Comparison of ENCODE assay signal across 22 cellular contexts in genomic region chr18:79940814-79941472, GRCh38. TPM values are rescaled to one million over a fixed set of nuclear protein-coding genes. Genes with fewer than 3 reads are reported as not detected.
DNase-seq lines count a peak whose midpoint lies in the region; ATAC-seq, FAIRE-seq and TF ChIP-seq lines count a peak whose summit lies in the region.
"Had no signal": no experiment of that assay in that cellular context is flagged by ENCODE, and none has a peak within 500 bp of the region (broad histone marks: within the 10 kb centered on the region; RNA-seq: fewer than 3 reads in every experiment).

No MANE protein-coding gene starts in this region.

- H3K27me3 ChIP-seq in colonic mucosa: no peaks in the 10 kb centered on the region
- no peaks in the 10 kb centered on the region for H3K27me3 ChIP-seq in transverse colon
- no peaks in the 10 kb centered on the region for H3K27me3 ChIP-seq in small intestine (ENCODE audit: control insufficient read depth in 2 of 2, insufficient read depth in 2 of 2, low read length in 2 of 2)
- H3K27me3 ChIP-seq: body of pancreas, tibial artery had no signal

- ATAC-seq in HG02623 (IDR thresholded peaks at IDR 0.05; ENCODE audit: unreplicated experiment) (no peak), GM19467 (IDR thresholded peaks at IDR 0.05; ENCODE audit: unreplicated experiment) (no peak)
- ATAC-seq: body of pancreas; stimulated activated naive B cell treated with anti-CD40 and anti-IgM and Interleukin-4, amounts not matched to agents 10 μg/mL and 1 μg/mL and 100 μg/mL, for 72 hours had no signal

- no peak for TF ChIP-seq EP300 in transverse colon (IDR thresholded peaks at IDR 0.05; ENCODE audit: low read depth)

- intact Hi-C loops in colonic mucosa (cut with DNase I): loop anchor here (10.0 kb wide), 2 partner anchors 94 to 204 kb away; partner anchors contain the start of gene RBFA
- intact Hi-C loops in transverse colon (cut with DNase I; ENCODE audit: low total_unique reads): no loop called here

- peak overlapping the region in 1 of 2 donors; percentile 59 for H3K9ac ChIP-seq in colonic mucosa (ENCODE audit: low read depth in 2 of 2, low read length in 2 of 2)
- H3K9ac ChIP-seq: SK-N-SH had no signal

- H3K36me3 ChIP-seq in colonic mucosa (peaks cover 4% of the 10 kb centered on the region), transverse colon (peaks cover 0 to 13% (median 2%) of the 10 kb centered on the region in 4 donors), small intestine (ENCODE audit: control insufficient read depth in 2 of 2, insufficient read depth in 2 of 2, low read length in 2 of 2) (peaks cover 0 to 5% of the 10 kb centered on the region in 2 donors)

- no peak for TF ChIP-seq CTCF in colonic mucosa (IDR thresholded peaks at IDR 0.05)
- TF ChIP-seq CTCF in transverse colon (IDR thresholded peaks at IDR 0.05): no peak

- TF ChIP-seq POLR2A in transverse colon (IDR thresholded peaks at IDR 0.05): no peak

- H3K4me3 ChIP-seq in colonic mucosa (no peak overlapping the region), transverse colon (no peak overlapping the region), small intestine (ENCODE audit: low read depth in 1 of 2, low read length in 2 of 2) (no peak overlapping the region)
- H3K4me3 ChIP-seq: body of pancreas, tibial artery had no signal

- 87 to 100% methylated on average over 2 to 17 of the region's 17 CpGs for WGBS in transverse colon (ENCODE audit: low coverage in 1 of 2), 2 donors
- 86 to 91% (median 90%) methylated on average over 17 of the region's 17 CpGs for WGBS in small intestine, 3 donors

- H3K27ac ChIP-seq in colonic mucosa: no peak overlapping the region
- H3K27ac ChIP-seq in transverse colon: no peak overlapping the region
- H3K27ac ChIP-seq in small intestine (ENCODE audit: low read depth in 1 of 2, low read length in 1 of 2): no peak overlapping the region
- H3K27ac ChIP-seq: body of pancreas, tibial artery had no signal

- no peaks in the 10 kb centered on the region for H3K9me3 ChIP-seq in colonic mucosa
- H3K9me3 ChIP-seq in transverse colon: no peaks in the 10 kb centered on the region
- H3K9me3 ChIP-seq in small intestine (ENCODE audit: control insufficient read depth, low read depth): no peaks in the 10 kb centered on the region
- H3K9me3 ChIP-seq: body of pancreas, SK-N-SH had no signal

- FAIRE-seq in small intestine (lab: Jason Lieb, UNC): no peak
- FAIRE-seq: A204.1, HTR-8/SVneo had no signal

- peak; percentile 41 for DNase-seq in activated CD8-positive, alpha-beta memory T cell treated with anti-CD3 and anti-CD28 coated beads, Interleukin-2, amount 50 U/mL, for 48 hours
- DNase-seq in activated CD8-positive, alpha-beta memory T cell treated with anti-CD3 and anti-CD28 coated beads, Interleukin-2, amount 50 U/mL, for 4 hours: no peak
- DNase-seq in colonic mucosa: peak; percentile 18
- peak; percentile 57 for DNase-seq in mesenteric fat pad (ENCODE audit: low spot score)
- peak; percentile 8 for DNase-seq in transverse colon
- DNase-seq in small intestine: no peak
- DNase-seq: activated B cell treated with CpG ODN at 0.5 μM for 24 hours; activated CD4-positive, alpha-beta memory T cell treated with anti-CD3 and anti-CD28 coated beads for 36 hours; activated T-cell treated with anti-CD3 and anti-CD28 coated beads, Interleukin-2, amount 50 U/mL, for 48 hours; MV-4-11; NCI-H187; nephron progenitor cell; SK-N-SH; stimulated activated CD4-positive, alpha-beta T cell treated with anti-CD3 and anti-CD28 coated beads, Interleukin-2, amount 100 ng/mL, for 24 hours; stimulated activated naive B cell treated with anti-CD40 and anti-IgM and Interleukin-4, amounts not matched to agents 10 μg/mL and 1 μg/mL and 100 μg/mL, for 72 hours; T-helper 9 cell had no signal

- H3K4me1 ChIP-seq in colonic mucosa (peaks cover 28% of the 10 kb centered on the region), transverse colon (peaks cover 5 to 89% (median 58%) of the 10 kb centered on the region in 4 donors), small intestine (ENCODE audit: control insufficient read depth in 2 of 2, insufficient read depth in 1 of 2, low read depth in 1 of 2, low read length in 1 of 2) (no peaks in the 10 kb centered on the region)

- in situ Hi-C loops in transverse colon (cut with MboI; ENCODE audit: low pct_ligation_motif_present in 1 of 4, low pct_unique_long_range_greater_than_20kb in 1 of 4, low sequenced_read_pairs in 3 of 4): no loop called here

RNA-seq across cellular contexts. Expression of gene SLC66A2, which starts 10.5 kb away (rescaled TPM):
- total RNA-seq in colonic mucosa (10 to 100 TPM; 74.9 to 88.0 TPM), mesenteric fat pad (85.9 TPM), transverse colon (100 to 1,000 TPM in 2 of 4 donors, 10 to 100 TPM in 2; 56.5 to 183 (median 92.9) TPM)
- polyA plus RNA-seq in small intestine: 10 to 100 TPM; 15.0 to 30.3 (median 17.8) TPM

RNA-seq across cellular contexts. Expression of gene HSBP1L1, which starts 23.5 kb away (rescaled TPM):
- total RNA-seq in colonic mucosa: 10 to 100 TPM; 51.8 to 59.6 TPM
- total RNA-seq in mesenteric fat pad: 18.8 TPM
- total RNA-seq in transverse colon: 100 to 1,000 TPM in 2 of 4 donors, 10 to 100 TPM in 2; 48.4 to 211 (median 109) TPM
- 10 to 100 TPM; 11.9 to 57.7 (median 19.5) TPM for polyA plus RNA-seq in small intestine

RNA-seq across cellular contexts. Expression of gene TXNL4A, which starts 47.4 kb away (rescaled TPM):
- total RNA-seq in colonic mucosa (100 to 1,000 TPM; 101 to 138 TPM), mesenteric fat pad (107 TPM), transverse colon (10 to 100 TPM in 3 of 4 donors, 1 to 10 TPM in 1; 4.1 to 36.8 (median 31.0) TPM)
- polyA plus RNA-seq in small intestine: 10 to 100 TPM; 73.8 to 74.5 (median 74.3) TPM

Comparison
In these comparisons a context has a peak if more than half of its experiments do, and no peak if none do; other contexts are left out.
1. DNase-seq: peak in activated CD8-positive, alpha-beta memory T cell treated with anti-CD3 and anti-CD28 coated beads, Interleukin-2, amount 50 U/mL, for 48 hours (single experiment), colonic mucosa (single experiment), mesenteric fat pad (single experiment) and transverse colon (single experiment); none in activated CD8-positive, alpha-beta memory T cell treated with anti-CD3 and anti-CD28 coated beads, Interleukin-2, amount 50 U/mL, for 4 hours (single experiment) and small intestine (single experiment).